In the genomic region with DNA sequence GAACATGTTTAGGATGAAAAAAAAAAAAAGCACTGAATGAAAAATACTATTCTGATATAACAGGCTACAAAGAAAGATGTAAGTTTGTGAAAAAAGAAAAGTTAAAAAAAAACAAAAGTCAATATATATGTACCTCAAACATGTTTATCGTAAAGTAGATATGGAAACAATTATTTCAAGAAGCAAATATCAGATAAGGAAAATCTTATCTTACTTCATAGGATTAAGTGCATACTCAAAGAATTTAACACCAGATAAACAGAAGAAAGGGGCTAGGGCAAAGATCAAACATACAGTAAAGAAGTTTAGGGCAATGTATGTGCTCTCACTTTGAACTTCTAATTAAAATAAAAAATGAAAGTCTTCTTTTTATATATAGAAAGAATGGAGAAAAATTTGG, we compare ENCODE assay signal across 10 cellular contexts.
"Had no signal": no experiment of that assay in that cellular context is flagged by ENCODE, and none has a peak within 500 bp of the region (broad histone marks: within the 10 kb centered on the region; RNA-seq: fewer than 3 reads in every experiment).

No MANE protein-coding gene starts in this region.

- H3K9me3 ChIP-seq: HAP-1 had no signal

- H3K4me3 Mint-ChIP-seq: HFFc6, IgD-negative memory B cell had no signal

- ATAC-seq: HCT116 had no signal

- H3K9me3 Mint-ChIP-seq: HFFc6 had no signal

- H3K27ac ChIP-seq: GM23248, KMS-11 had no signal

- FAIRE-seq: HTR-8/SVneo had no signal

- H3K36me3 ChIP-seq: HAP-1 had no signal

- H3K9ac ChIP-seq: GM23248, KMS-11 had no signal

- H3K4me3 ChIP-seq: GM23248, HAP-1 had no signal

- H3K36me3 Mint-ChIP-seq: IgD-negative memory B cell had no signal

- H3K27me3 Mint-ChIP-seq: IgD-negative memory B cell had no signal

- H3K27ac Mint-ChIP-seq: HFFc6, IgD-negative memory B cell had no signal

- H3K4me1 ChIP-seq: HAP-1 had no signal

- H3K4me2 ChIP-seq: KMS-11 had no signal

- DNase-seq: GM23248, GOT3, H7, HFFc6, KBM-7 had no signal

- H3K4me1 Mint-ChIP-seq: IgD-negative memory B cell had no signal

- H2AFZ ChIP-seq: GM23248 had no signal
